8 cellular contexts compared by ENCODE assay signal in genomic region chr3:120348981-120349818, GRCh38. TPM values are rescaled to one million over a fixed set of nuclear protein-coding genes. Genes with fewer than 3 reads are reported as not detected.
DNase-seq lines count a peak whose midpoint lies in the region; ATAC-seq lines count a peak whose summit lies in the region.

LRRC58 (minus strand) TSS chr3:120349354; CDS start chr3:120349243, 111 bp downstream.

- H3K4me3 ChIP-seq in endocrine pancreas (ENCODE audit: control insufficient read depth, insufficient read depth, low read length), result peak within 1 kb of the TSS; percentile 94

- no peaks in the 10 kb centered on the region for H3K36me3 ChIP-seq in endocrine pancreas (ENCODE audit: control insufficient read depth, insufficient read depth, low read length)

- H3K9me3 ChIP-seq in endocrine pancreas (ENCODE audit: control insufficient read depth, low read length), result no peaks in the 10 kb centered on the region

- H3K9ac ChIP-seq in endocrine pancreas (ENCODE audit: control insufficient read depth, insufficient read depth, low read length), result peak within 1 kb of the TSS; percentile 99

- no peaks in the 10 kb centered on the region for H3K27me3 ChIP-seq in endocrine pancreas (ENCODE audit: control insufficient read depth, insufficient read depth, low read length)

- H3K4me1 ChIP-seq in endocrine pancreas (ENCODE audit: control insufficient read depth, insufficient read depth, low read length), result peaks cover 9% of the 10 kb centered on the region

- peak; percentile 85 for ATAC-seq in GM21390 (IDR thresholded peaks at IDR 0.05; ENCODE audit: unreplicated experiment)

- DNase-seq in D341Med (ENCODE audit: low spot score), result peak; percentile 98
- DNase-seq in HUDEP-2 (lab: John Stamatoyannopoulos, UW; ENCODE audit: unreplicated experiment in 76 of 76), result peak in 74 of 76 experiments; percentile 21 to 89 (median 77)
- DNase-seq in NOMO-1 treated with DMSO at 0.1 percent for 48 hours (lab: John Stamatoyannopoulos, UW; ENCODE audit: unreplicated experiment), result peak; percentile 81
- peak; percentile 59 to 78 (median 67) for DNase-seq in activated CD8-positive, alpha-beta memory T cell treated with anti-CD3 and anti-CD28 coated beads for 48 hours (ENCODE audit: low read depth in 2 of 3, low spot score in 2 of 3)
- DNase-seq in mesenteric fat pad (ENCODE audit: low spot score), result peak; percentile 96
- peak; percentile 75 for DNase-seq in stimulated activated CD8-positive, alpha-beta memory T cell treated with anti-CD3 and anti-CD28 coated beads, Interleukin-15, amount 100 ng/mL, for 24 hours (ENCODE audit: low read depth)

RNA-seq across cellular contexts. Expression of gene LRRC58, which starts in this region (rescaled TPM):
- 26.2 TPM for total RNA-seq in mesenteric fat pad

Comparison
In these comparisons a context has a peak if more than half of its experiments do, and no peak if none do; other contexts are left out.
1. Peak in every context shown above with its lines: DNase-seq, ATAC-seq and H3K4me3 ChIP-seq.